In the genomic region with DNA sequence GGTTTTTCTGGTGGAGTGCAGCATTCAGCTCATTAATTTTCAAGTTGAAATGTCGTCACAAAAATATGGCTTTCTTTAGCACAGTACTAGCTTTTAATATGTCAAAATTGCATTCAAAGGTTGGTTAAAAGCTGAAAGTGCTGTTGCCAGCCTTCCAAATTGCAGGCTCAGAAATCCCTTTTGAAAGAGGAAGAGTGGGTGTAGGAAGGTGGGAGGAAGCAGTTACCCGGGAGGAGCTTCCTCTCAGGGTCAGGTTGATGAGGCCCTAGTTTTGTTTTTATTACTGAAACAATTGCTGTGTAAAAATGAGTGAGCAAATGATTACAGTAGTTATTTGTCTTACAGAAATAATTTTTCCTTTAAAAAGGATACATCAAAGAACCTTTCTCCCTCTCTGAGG, we compare ENCODE assay signal across 1 cellular context.
TF ChIP-seq lines count a peak whose summit lies in the region.

No MANE protein-coding gene starts in this region.

TF ChIP-seq in HepG2, 621 proteins besides CTCF, POLR2A, EP300 and RAD21 (continued from another document):
- TF ChIP-seq ZNF275 (CRISPR knock-in tag; IDR thresholded peaks at IDR 0.05; ENCODE audit: borderline replicate concordance) (no peak), SKI (IDR thresholded peaks at IDR 0.05; ENCODE audit: partially characterized antibody) (no peak), NFIC (IDR thresholded peaks at IDR 0.05; ENCODE audit: low read length) (no peak), ZNF24 (IDR thresholded peaks at IDR 0.05) (no peak), ZNF251 (CRISPR knock-in tag; IDR thresholded peaks at IDR 0.05) (no peak), HMG20B (CRISPR knock-in tag; conservative IDR thresholded peaks at IDR 0.05) (no peak), MIER3 (CRISPR knock-in tag; IDR thresholded peaks at IDR 0.05; ENCODE audit: borderline replicate concordance) (no peak), IRX3 (CRISPR knock-in tag; IDR thresholded peaks at IDR 0.05; ENCODE audit: borderline replicate concordance, low read depth) (no peak), ZNF180 (CRISPR knock-in tag; IDR thresholded peaks at IDR 0.05; ENCODE audit: borderline replicate concordance, low read depth) (no peak), ZFAT (CRISPR knock-in tag; conservative IDR thresholded peaks at IDR 0.05) (no peak), JUND (CRISPR knock-in tag; IDR thresholded peaks at IDR 0.05) (no peak)
- TF ChIP-seq, protein P1, sequence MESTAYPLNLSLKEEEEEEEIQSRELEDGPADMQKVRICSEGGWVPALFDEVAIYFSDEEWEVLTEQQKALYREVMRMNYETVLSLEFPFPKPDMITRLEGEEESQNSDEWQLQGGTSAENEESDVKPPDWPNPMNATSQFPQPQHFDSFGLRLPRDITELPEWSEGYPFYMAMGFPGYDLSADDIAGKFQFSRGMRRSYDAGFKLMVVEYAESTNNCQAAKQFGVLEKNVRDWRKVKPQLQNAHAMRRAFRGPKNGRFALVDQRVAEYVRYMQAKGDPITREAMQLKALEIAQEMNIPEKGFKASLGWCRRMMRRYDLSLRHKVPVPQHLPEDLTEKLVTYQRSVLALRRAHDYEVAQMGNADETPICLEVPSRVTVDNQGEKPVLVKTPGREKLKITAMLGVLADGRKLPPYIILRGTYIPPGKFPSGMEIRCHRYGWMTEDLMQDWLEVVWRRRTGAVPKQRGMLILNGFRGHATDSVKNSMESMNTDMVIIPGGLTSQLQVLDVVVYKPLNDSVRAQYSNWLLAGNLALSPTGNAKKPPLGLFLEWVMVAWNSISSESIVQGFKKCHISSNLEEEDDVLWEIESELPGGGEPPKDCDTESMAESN (CRISPR knock-in tag; conservative IDR thresholded peaks at IDR 0.05): no peak
- TF ChIP-seq, protein P2, sequence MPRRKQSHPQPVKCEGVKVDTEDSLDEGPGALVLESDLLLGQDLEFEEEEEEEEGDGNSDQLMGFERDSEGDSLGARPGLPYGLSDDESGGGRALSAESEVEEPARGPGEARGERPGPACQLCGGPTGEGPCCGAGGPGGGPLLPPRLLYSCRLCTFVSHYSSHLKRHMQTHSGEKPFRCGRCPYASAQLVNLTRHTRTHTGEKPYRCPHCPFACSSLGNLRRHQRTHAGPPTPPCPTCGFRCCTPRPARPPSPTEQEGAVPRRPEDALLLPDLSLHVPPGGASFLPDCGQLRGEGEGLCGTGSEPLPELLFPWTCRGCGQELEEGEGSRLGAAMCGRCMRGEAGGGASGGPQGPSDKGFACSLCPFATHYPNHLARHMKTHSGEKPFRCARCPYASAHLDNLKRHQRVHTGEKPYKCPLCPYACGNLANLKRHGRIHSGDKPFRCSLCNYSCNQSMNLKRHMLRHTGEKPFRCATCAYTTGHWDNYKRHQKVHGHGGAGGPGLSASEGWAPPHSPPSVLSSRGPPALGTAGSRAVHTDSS (CRISPR knock-in tag; conservative IDR thresholded peaks at IDR 0.05): no peak
- TF ChIP-seq, protein P3, sequence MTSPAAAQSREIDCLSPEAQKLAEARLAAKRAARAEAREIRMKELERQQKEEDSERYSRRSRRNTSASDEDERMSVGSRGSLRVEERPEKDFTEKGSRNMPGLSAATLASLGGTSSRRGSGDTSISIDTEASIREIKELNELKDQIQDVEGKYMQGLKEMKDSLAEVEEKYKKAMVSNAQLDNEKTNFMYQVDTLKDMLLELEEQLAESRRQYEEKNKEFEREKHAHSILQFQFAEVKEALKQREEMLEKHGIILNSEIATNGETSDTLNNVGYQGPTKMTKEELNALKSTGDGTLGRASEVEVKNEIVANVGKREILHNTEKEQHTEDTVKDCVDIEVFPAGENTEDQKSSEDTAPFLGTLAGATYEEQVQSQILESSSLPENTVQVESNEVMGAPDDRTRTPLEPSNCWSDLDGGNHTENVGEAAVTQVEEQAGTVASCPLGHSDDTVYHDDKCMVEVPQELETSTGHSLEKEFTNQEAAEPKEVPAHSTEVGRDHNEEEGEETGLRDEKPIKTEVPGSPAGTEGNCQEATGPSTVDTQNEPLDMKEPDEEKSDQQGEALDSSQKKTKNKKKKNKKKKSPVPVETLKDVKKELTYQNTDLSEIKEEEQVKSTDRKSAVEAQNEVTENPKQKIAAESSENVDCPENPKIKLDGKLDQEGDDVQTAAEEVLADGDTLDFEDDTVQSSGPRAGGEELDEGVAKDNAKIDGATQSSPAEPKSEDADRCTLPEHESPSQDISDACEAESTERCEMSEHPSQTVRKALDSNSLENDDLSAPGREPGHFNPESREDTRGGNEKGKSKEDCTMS (CRISPR knock-in tag; conservative IDR thresholded peaks at IDR 0.05): no peak
TF ChIP-seq in HepG2: peak in this region for 0.
